Comparison of ENCODE assay signal across 8 cellular contexts in the genomic region with DNA sequence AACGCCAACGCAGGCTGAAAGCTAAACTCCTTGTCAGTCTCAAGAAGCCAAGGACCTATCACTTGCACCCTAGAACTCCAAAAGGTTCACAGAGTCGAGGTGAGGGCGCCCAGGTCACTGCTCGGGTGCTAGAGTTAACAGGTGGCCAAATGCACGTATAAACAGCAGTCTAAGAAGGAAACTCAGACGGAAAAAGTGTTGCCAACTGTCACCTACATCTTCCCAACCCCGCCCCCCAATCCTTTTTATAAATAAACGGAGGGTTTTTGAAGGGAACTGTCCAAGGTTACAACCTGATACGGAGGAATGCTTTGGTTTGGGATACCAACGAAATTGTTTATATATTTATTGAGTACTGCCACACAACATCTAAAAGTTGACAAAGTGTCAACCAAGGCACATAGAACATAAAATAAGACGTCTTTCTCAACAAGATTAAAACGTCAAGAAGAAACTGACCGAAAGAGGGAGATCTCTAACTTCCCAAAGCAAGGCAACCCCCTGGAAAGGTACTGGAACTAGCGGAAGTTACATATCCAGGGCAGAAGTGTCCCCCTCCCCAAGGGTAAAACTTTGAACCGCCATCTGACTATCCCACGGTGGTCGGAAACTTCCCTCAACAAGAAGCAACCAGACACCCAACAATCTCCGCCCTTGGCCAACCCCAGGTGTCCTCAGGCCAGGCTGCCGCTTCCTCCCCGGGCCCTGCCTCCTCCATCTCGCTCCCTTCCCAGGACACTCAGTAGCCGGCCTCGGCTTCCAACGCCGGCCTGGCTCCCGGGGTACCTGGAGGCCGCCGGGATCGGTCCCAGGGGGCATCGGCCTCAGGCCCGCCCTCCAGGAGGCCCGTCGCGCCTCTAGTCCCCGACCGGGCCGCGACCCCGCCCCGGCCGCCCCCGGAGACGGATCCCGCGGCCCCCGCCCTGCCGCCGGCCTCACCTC. TPM values are rescaled to one million over a fixed set of nuclear protein-coding genes. Genes with fewer than 3 reads are reported as not detected.
DNase-seq lines count a peak whose midpoint lies in the region; ATAC-seq and TF ChIP-seq lines count a peak whose summit lies in the region.

No MANE protein-coding gene starts in this region.

- H3K9me3 ChIP-seq in CD4-positive, CD25-positive, alpha-beta regulatory T cell (ENCODE audit: control insufficient read depth in 2 of 2, low read length in 2 of 2), result no peaks in the 10 kb centered on the region
- H3K9me3 ChIP-seq in SJCRH30 (replicated peaks) (no peaks in the 10 kb centered on the region), adipocyte (ENCODE audit: control insufficient read depth, low read length) (no peaks in the 10 kb centered on the region), aorta (ENCODE audit: control insufficient read depth, low read length) (no peaks in the 10 kb centered on the region)

- peak overlapping the region; percentile 97 for H3K9ac ChIP-seq in adipocyte (ENCODE audit: low read length)

- peaks cover 4% of the 10 kb centered on the region for H3K36me3 Mint-ChIP-seq in CD4-positive, CD25-positive, alpha-beta regulatory T cell
- peaks cover 2% of the 10 kb centered on the region for H3K36me3 Mint-ChIP-seq in osteocyte (ENCODE audit: unreplicated experiment)

- DNase-seq in CD4-positive, CD25-positive, alpha-beta regulatory T cell, result peak; percentile 24 to 53 (median 33)
- DNase-seq in GM19240 (ENCODE audit: insufficient read length, low spot score) (peak; percentile 18), SJCRH30 (peak; percentile 31 to 51), adipocyte (ENCODE audit: low read depth) (peak; percentile 78), Right ventricle myocardium superior (peak; percentile 57), osteocyte (ENCODE audit: extremely low spot score, unreplicated experiment) (peak; percentile 85), aorta (peak; percentile 63 to 85)

- 1% methylated on average over 40 to 49 of the region's 49 CpGs for WGBS in aorta, 2 donors

- peak overlapping the region; percentile 94 to 100 (median 98) for H3K4me3 Mint-ChIP-seq in CD4-positive, CD25-positive, alpha-beta regulatory T cell
- H3K4me3 Mint-ChIP-seq in osteocyte (ENCODE audit: unreplicated experiment), result peak overlapping the region; percentile 95

- no peaks in the 10 kb centered on the region for H3K27me3 Mint-ChIP-seq in CD4-positive, CD25-positive, alpha-beta regulatory T cell
- H3K27me3 Mint-ChIP-seq in osteocyte (ENCODE audit: unreplicated experiment), result no peaks in the 10 kb centered on the region

- H3K36me3 ChIP-seq in CD4-positive, CD25-positive, alpha-beta regulatory T cell (ENCODE audit: control insufficient read depth, insufficient read depth, low read length), result no peaks in the 10 kb centered on the region
- no peaks in the 10 kb centered on the region for H3K36me3 ChIP-seq in SJCRH30
- no peaks in the 10 kb centered on the region for H3K36me3 ChIP-seq in adipocyte (ENCODE audit: control insufficient read depth, insufficient read depth, low read length, severe bottlenecking)
- H3K36me3 ChIP-seq in aorta (ENCODE audit: control insufficient read depth in 1 of 2, insufficient read depth in 2 of 2, low read length in 1 of 2), result no peaks in the 10 kb centered on the region

- H3K27ac ChIP-seq in CD4-positive, CD25-positive, alpha-beta regulatory T cell (ENCODE audit: insufficient read depth, low read length, poor library complexity, severe bottlenecking), result peak overlapping the region; percentile 93
- H3K27ac ChIP-seq in SJCRH30 (no peak overlapping the region), aorta (ENCODE audit: low read depth in 1 of 2, low read length in 2 of 2) (peak overlapping the region; percentile 94 to 96)

- H3K9me3 Mint-ChIP-seq in CD4-positive, CD25-positive, alpha-beta regulatory T cell, result peaks cover 0 to 1% (median 0%) of the 10 kb centered on the region in 7 donors
- H3K9me3 Mint-ChIP-seq in osteocyte (ENCODE audit: unreplicated experiment), result no peaks in the 10 kb centered on the region

- H3K27me3 ChIP-seq in CD4-positive, CD25-positive, alpha-beta regulatory T cell (ENCODE audit: control insufficient read depth, insufficient read depth, low read length), result no peaks in the 10 kb centered on the region
- H3K27me3 ChIP-seq in SJCRH30 (no peaks in the 10 kb centered on the region), adipocyte (replicated peaks; ENCODE audit: control insufficient read depth, insufficient read depth, low read length) (no peaks in the 10 kb centered on the region), aorta (ENCODE audit: control insufficient read depth in 1 of 2, insufficient read depth in 2 of 2, low read length in 1 of 2) (no peaks in the 10 kb centered on the region)

- intact Hi-C loops in Right ventricle myocardium superior (cut with DNase I) (no loop called here), aorta (cut with DNase I) (loop anchor here (2.0 to 5.0 kb wide), 2 partner anchors 33 to 48 kb away; partner anchors contain the start of genes NME1 (in 1 of the 2) and NME2 (in 1 of the 2))

- peak overlapping the region; percentile 97 for H3K4me3 ChIP-seq in CD4-positive, CD25-positive, alpha-beta regulatory T cell (ENCODE audit: low read depth, low read length)
- H3K4me3 ChIP-seq in SJCRH30 (peak overlapping the region; percentile 74), adipocyte (ENCODE audit: low read length) (peak overlapping the region; percentile 100), aorta (ENCODE audit: low read length in 2 of 2) (peak overlapping the region; percentile 50 to 97)

- H3K4me1 ChIP-seq in CD4-positive, CD25-positive, alpha-beta regulatory T cell (ENCODE audit: control insufficient read depth, insufficient read depth, low read length, poor library complexity, severe bottlenecking), result peaks cover 47% of the 10 kb centered on the region
- H3K4me1 ChIP-seq in SJCRH30 (no peaks in the 10 kb centered on the region), adipocyte (ENCODE audit: control insufficient read depth, insufficient read depth, low read length) (peaks cover 41% of the 10 kb centered on the region), aorta (ENCODE audit: control insufficient read depth in 1 of 2, insufficient read depth in 2 of 2, low read length in 2 of 2) (peaks cover 0 to 5% of the 10 kb centered on the region in 2 donors)

- peak; percentile 58 for TF ChIP-seq CTCF in osteocyte (IDR thresholded peaks at IDR 0.05)

- ATAC-seq in CD4-positive, CD25-positive, alpha-beta regulatory T cell (ENCODE audit: low read depth in 2 of 2), result no peak
- ATAC-seq in HG03354 (IDR thresholded peaks at IDR 0.05; ENCODE audit: poor library complexity, severe bottlenecking, unreplicated experiment) (peak; percentile 28), Right ventricle myocardium superior (ENCODE audit: poor library complexity) (peak; percentile 24), aorta (ENCODE audit: low FRiP score) (peak; percentile 4)

- peaks cover 31 to 68% (median 52%) of the 10 kb centered on the region in 4 donors for H3K4me1 Mint-ChIP-seq in CD4-positive, CD25-positive, alpha-beta regulatory T cell
- H3K4me1 Mint-ChIP-seq in osteocyte (ENCODE audit: unreplicated experiment), result peaks cover 58% of the 10 kb centered on the region

- peak overlapping the region; percentile 95 to 98 (median 97) for H3K27ac Mint-ChIP-seq in CD4-positive, CD25-positive, alpha-beta regulatory T cell
- peak overlapping the region; percentile 94 for H3K27ac Mint-ChIP-seq in osteocyte (ENCODE audit: unreplicated experiment)

RNA-seq across cellular contexts. Expression of gene SPAG9, which starts 1.0 kb away (rescaled TPM):
- total RNA-seq in CD4-positive, CD25-positive, alpha-beta regulatory T cell, result 98.4 TPM
- 1 to 10 TPM; 4.7 to 6.8 (median 5.8) TPM for polyA plus RNA-seq in CD4-positive, CD25-positive, alpha-beta regulatory T cell
- total RNA-seq in SJCRH30 (2014; rRNA removed; shearing (Covaris generic)), result 35.6 and 42.8 TPM in 2 replicates
- total RNA-seq in Right ventricle myocardium superior (42.0 TPM), osteocyte (100 and 108 TPM in 2 replicates), aorta (100 to 1,000 TPM; 137 to 151 TPM)
- 10 to 100 TPM; 20.7 to 33.8 TPM for polyA plus RNA-seq in aorta

RNA-seq across cellular contexts. Expression of gene NME1, which starts 33.7 kb away (rescaled TPM):
- 14.1 TPM for total RNA-seq in CD4-positive, CD25-positive, alpha-beta regulatory T cell
- polyA plus RNA-seq in CD4-positive, CD25-positive, alpha-beta regulatory T cell, result 10 to 100 TPM; 46.3 to 72.3 (median 55.0) TPM
- total RNA-seq in SJCRH30 (2014; rRNA removed; shearing (Covaris generic)), result 263 and 271 TPM in 2 replicates
- total RNA-seq in Right ventricle myocardium superior, result 21.1 TPM
- 77.7 and 77.8 TPM in 2 replicates for total RNA-seq in osteocyte
- total RNA-seq in aorta, result 10 to 100 TPM; 24.5 to 42.3 TPM
- polyA plus RNA-seq in aorta, result 10 to 100 TPM; 30.5 to 34.8 TPM

RNA-seq across cellular contexts. Expression of gene NME2, which starts 46.5 kb away (rescaled TPM):
- 167 TPM for total RNA-seq in CD4-positive, CD25-positive, alpha-beta regulatory T cell
- polyA plus RNA-seq in CD4-positive, CD25-positive, alpha-beta regulatory T cell, result 100 to 1,000 TPM; 304 to 341 (median 328) TPM
- total RNA-seq in SJCRH30 (2014; rRNA removed; shearing (Covaris generic)), result 418 and 434 TPM in 2 replicates
- total RNA-seq in Right ventricle myocardium superior (245 TPM), osteocyte (651 and 667 TPM in 2 replicates), aorta (100 to 1,000 TPM; 306 to 366 TPM)
- polyA plus RNA-seq in aorta, result 100 to 1,000 TPM; 838 to 992 TPM

Comparison
In these comparisons a context has a peak if more than half of its experiments do, and no peak if none do; other contexts are left out.
1. ATAC-seq: peak in HG03354 (single experiment), Right ventricle myocardium superior (single experiment) and aorta (single experiment); none in CD4-positive, CD25-positive, alpha-beta regulatory T cell (0 of 2).
2. DNase-seq: peak in every context shown above with its lines; median percentile 85 in osteocyte; 78 in adipocyte; 74 in aorta; 57 in Right ventricle myocardium superior; 41 in SJCRH30; 33 in CD4-positive, CD25-positive, alpha-beta regulatory T cell; 18 in GM19240.
3. Peak in every context shown above with its lines, with median percentiles within 50 percentile points of each other: H3K4me3 ChIP-seq.